8 cellular contexts compared by ENCODE assay signal in the genomic region with DNA sequence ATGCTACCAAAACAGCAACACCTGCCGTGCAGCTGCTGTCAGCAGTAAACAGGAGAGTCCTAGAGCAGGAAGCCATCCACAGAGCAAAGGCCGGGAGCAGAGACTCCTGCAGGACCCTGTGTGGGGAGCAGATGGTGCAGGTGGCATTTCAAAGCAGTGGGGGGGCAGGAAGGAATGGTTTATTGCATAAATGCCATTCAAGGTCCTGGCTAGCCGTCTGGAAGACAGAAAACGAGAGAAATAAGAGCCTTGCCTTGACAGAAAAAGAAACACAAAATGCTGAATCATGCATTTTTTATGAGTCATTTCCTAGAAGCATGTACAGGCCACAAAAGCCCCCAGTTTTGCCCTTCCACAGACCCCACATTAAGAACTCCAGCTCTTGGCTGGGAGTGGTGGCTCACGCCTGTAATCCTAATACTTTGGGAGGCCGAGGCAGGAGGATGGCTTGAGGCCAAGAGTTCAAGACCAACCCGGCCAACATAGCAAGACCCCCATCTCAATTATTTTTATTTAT. TPM values are rescaled to one million over a fixed set of nuclear protein-coding genes. Genes with fewer than 3 reads are reported as not detected.
A peak's percentile ranks its signal among the peaks of the same experiment; 100 is the strongest.
DNase-seq lines count a peak whose midpoint lies in the region; ATAC-seq lines count a peak whose summit lies in the region.

No MANE protein-coding gene starts in this region.

- no peaks in the 10 kb centered on the region for H3K36me3 Mint-ChIP-seq in activated T-cell treated with anti-CD3 and anti-CD28 coated beads, Interleukin-2, amount 50 U/mL, for 24 hours (ENCODE audit: low read depth)
- H3K36me3 Mint-ChIP-seq in stimulated activated memory B cell treated with anti-CD40 and anti-IgM and Interleukin-4, amounts not matched to agents 10 μg/mL and 1 μg/mL and 100 μg/mL, for 72 hours = no peaks in the 10 kb centered on the region

- H3K4me1 Mint-ChIP-seq in activated T-cell treated with anti-CD3 and anti-CD28 coated beads, Interleukin-2, amount 50 U/mL, for 24 hours (ENCODE audit: low read depth) = peaks cover 11% of the 10 kb centered on the region
- peaks cover 20% of the 10 kb centered on the region for H3K4me1 Mint-ChIP-seq in stimulated activated memory B cell treated with anti-CD40 and anti-IgM and Interleukin-4, amounts not matched to agents 10 μg/mL and 1 μg/mL and 100 μg/mL, for 72 hours

- ATAC-seq in stimulated activated memory B cell treated with anti-CD40 and anti-IgM and Interleukin-4, amounts not matched to agents 10 μg/mL and 1 μg/mL and 100 μg/mL, for 72 hours = no peak
- no peak for ATAC-seq in HG03378 (IDR thresholded peaks at IDR 0.05; ENCODE audit: unreplicated experiment)

- H3K27ac Mint-ChIP-seq in activated T-cell treated with anti-CD3 and anti-CD28 coated beads, Interleukin-2, amount 50 U/mL, for 24 hours = peak overlapping the region; percentile 58
- H3K27ac Mint-ChIP-seq in stimulated activated memory B cell treated with anti-CD40 and anti-IgM and Interleukin-4, amounts not matched to agents 10 μg/mL and 1 μg/mL and 100 μg/mL, for 72 hours = peak overlapping the region; percentile 58

- H3K9me3 Mint-ChIP-seq in activated T-cell treated with anti-CD3 and anti-CD28 coated beads, Interleukin-2, amount 50 U/mL, for 24 hours = no peaks in the 10 kb centered on the region
- H3K9me3 Mint-ChIP-seq in stimulated activated memory B cell treated with anti-CD40 and anti-IgM and Interleukin-4, amounts not matched to agents 10 μg/mL and 1 μg/mL and 100 μg/mL, for 72 hours = no peaks in the 10 kb centered on the region

- DNase-seq in activated T-cell treated with anti-CD3 and anti-CD28 coated beads, Interleukin-2, amount 50 U/mL, for 24 hours = no peak
- DNase-seq in activated T-cell treated with anti-CD3 and anti-CD28 coated beads for 4 hours = no peak
- peak; percentile 91 for DNase-seq in NCI-H510A (lab: John Stamatoyannopoulos, UW)
- DNase-seq in dermis blood vessel endothelial cell = peak; percentile 66
- DNase-seq in cortex of kidney (lab: John Stamatoyannopoulos, UW) = no peak
- DNase-seq in ureter (ENCODE audit: low spot score) = no peak

- peaks cover 25% of the 10 kb centered on the region for H3K27me3 Mint-ChIP-seq in activated T-cell treated with anti-CD3 and anti-CD28 coated beads, Interleukin-2, amount 50 U/mL, for 24 hours
- H3K27me3 Mint-ChIP-seq in stimulated activated memory B cell treated with anti-CD40 and anti-IgM and Interleukin-4, amounts not matched to agents 10 μg/mL and 1 μg/mL and 100 μg/mL, for 72 hours = peaks cover 9% of the 10 kb centered on the region

- H3K4me3 Mint-ChIP-seq in activated T-cell treated with anti-CD3 and anti-CD28 coated beads, Interleukin-2, amount 50 U/mL, for 24 hours = no peak overlapping the region
- no peak overlapping the region for H3K4me3 Mint-ChIP-seq in stimulated activated memory B cell treated with anti-CD40 and anti-IgM and Interleukin-4, amounts not matched to agents 10 μg/mL and 1 μg/mL and 100 μg/mL, for 72 hours

RNA-seq across cellular contexts. Expression of a gene that starts 5.4 kb away (rescaled TPM):
- under 0.01 and 0.05 TPM in 2 replicates for total RNA-seq in dermis blood vessel endothelial cell
- 0.21 TPM for total RNA-seq in ureter

RNA-seq across cellular contexts. Expression of a gene that starts 17.1 kb away (rescaled TPM):
- total RNA-seq in dermis blood vessel endothelial cell (28.8 and 31.7 TPM in 2 replicates), ureter (64.2 TPM)

RNA-seq across cellular contexts. Expression of a gene that starts 27.4 kb away (rescaled TPM):
- total RNA-seq in dermis blood vessel endothelial cell (10.9 and 12.4 TPM in 2 replicates), ureter (106 TPM)

RNA-seq across cellular contexts. Expression of a gene that starts 40.6 kb away (rescaled TPM):
- total RNA-seq in dermis blood vessel endothelial cell (9.8 and 11.7 TPM in 2 replicates), ureter (18.1 TPM)

RNA-seq across cellular contexts. Expression of a gene that starts 53.2 kb away (rescaled TPM):
- total RNA-seq in dermis blood vessel endothelial cell = 32.7 and 55.1 TPM in 2 replicates
- 81.1 TPM for total RNA-seq in ureter

Comparison
In these comparisons a context has a peak if more than half of its experiments do, and no peak if none do; other contexts are left out.
1. DNase-seq: peak in NCI-H510A (single experiment) and dermis blood vessel endothelial cell (single experiment); none in activated T-cell treated with anti-CD3 and anti-CD28 coated beads, Interleukin-2, amount 50 U/mL, for 24 hours (single experiment), activated T-cell treated with anti-CD3 and anti-CD28 coated beads for 4 hours (single experiment), cortex of kidney (single experiment) and ureter (single experiment).